30 cellular contexts compared by ENCODE assay signal in the genomic region with DNA sequence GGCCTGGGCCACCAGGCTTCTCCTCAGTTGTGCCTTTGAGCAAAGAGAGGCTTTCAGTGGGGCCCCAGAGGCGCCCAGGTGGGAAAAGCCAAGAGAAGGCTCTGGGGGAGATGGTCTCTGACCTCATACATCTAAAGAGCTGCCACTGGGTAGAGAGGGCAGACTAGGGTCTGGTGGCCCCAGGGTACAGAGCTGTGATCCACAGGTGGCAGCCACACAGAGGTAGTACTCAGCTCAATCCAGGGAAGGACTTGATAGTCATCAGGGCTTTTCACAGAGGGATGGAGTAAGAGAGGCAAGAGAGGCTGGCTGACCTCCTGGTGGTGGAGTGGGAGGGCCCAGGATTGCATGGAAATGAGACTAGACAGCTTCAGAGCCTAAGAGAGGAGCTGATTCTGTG.
"Had no signal": no experiment of that assay in that cellular context is flagged by ENCODE, and none has a peak within 500 bp of the region (broad histone marks: within the 10 kb centered on the region; RNA-seq: fewer than 3 reads in every experiment).

No MANE protein-coding gene starts in this region.

- H3K36me3 ChIP-seq: breast epithelium, colonic mucosa, gastrocnemius medialis, heart right ventricle had no signal

- H3K4me3 Mint-ChIP-seq: activated CD4-positive, alpha-beta memory T cell treated with anti-CD3 and anti-CD28 coated beads, Interleukin-2, amount 10 ng/mL, durations not matched to agents 7 days and 5 days; activated CD4-positive, alpha-beta T cell treated with anti-CD3 and anti-CD28 coated beads, Interleukin-2, amount 10 ng/mL, durations not matched to agents 7 days and 5 days; activated naive CD8-positive, alpha-beta T cell; activated T-cell treated with anti-CD3 and anti-CD28 coated beads, Interleukin-2, amount 50 U/mL, for 24 hours; activated T-cell treated with anti-CD3 and anti-CD28 coated beads, Interleukin-2, amount 50 U/mL, for 72 hours; brain; central memory CD8-positive, alpha-beta T cell; WTC11 had no signal

- H3K4me1 ChIP-seq: breast epithelium, colonic mucosa, foreskin keratinocyte, gastrocnemius medialis had no signal

- H3K27ac Mint-ChIP-seq: activated CD4-positive, alpha-beta memory T cell treated with anti-CD3 and anti-CD28 coated beads, Interleukin-2, amount 10 ng/mL, durations not matched to agents 7 days and 5 days; activated CD4-positive, alpha-beta T cell treated with anti-CD3 and anti-CD28 coated beads, Interleukin-2, amount 10 ng/mL, durations not matched to agents 7 days and 5 days; activated naive CD8-positive, alpha-beta T cell; activated T-cell treated with anti-CD3 and anti-CD28 coated beads, Interleukin-2, amount 50 U/mL, for 24 hours; activated T-cell treated with anti-CD3 and anti-CD28 coated beads, Interleukin-2, amount 50 U/mL, for 72 hours; WTC11 had no signal

- H3K36me3 Mint-ChIP-seq: activated naive CD8-positive, alpha-beta T cell; brain; WTC11 had no signal

- H3K9me3 ChIP-seq: breast epithelium, colonic mucosa, gastrocnemius medialis, heart right ventricle had no signal

- H3K27ac ChIP-seq: breast epithelium, colonic mucosa, foreskin keratinocyte, gastrocnemius medialis, heart right ventricle, hepatocyte, VCaP had no signal

- H3K27me3 ChIP-seq: colonic mucosa, foreskin keratinocyte, hepatocyte had no signal

- ATAC-seq: activated T-cell treated with anti-CD3 and anti-CD28 coated beads, Interleukin-2, amount 50 U/mL, for 72 hours; esophagus mucosa; foreskin keratinocyte; gastrocnemius medialis; heart right ventricle; WTC11 had no signal

- H3K4me3 ChIP-seq: breast epithelium, colonic mucosa, gastrocnemius medialis, heart right ventricle, hepatocyte had no signal

- H3K4me2 ChIP-seq: hepatocyte had no signal

- H3K4me1 Mint-ChIP-seq: activated CD4-positive, alpha-beta memory T cell treated with anti-CD3 and anti-CD28 coated beads, Interleukin-2, amount 10 ng/mL, durations not matched to agents 7 days and 5 days; activated CD4-positive, alpha-beta T cell treated with anti-CD3 and anti-CD28 coated beads, Interleukin-2, amount 10 ng/mL, durations not matched to agents 7 days and 5 days; central memory CD8-positive, alpha-beta T cell had no signal

- H3K9me3 Mint-ChIP-seq: activated CD4-positive, alpha-beta memory T cell treated with anti-CD3 and anti-CD28 coated beads, Interleukin-2, amount 10 ng/mL, durations not matched to agents 7 days and 5 days; activated CD4-positive, alpha-beta T cell treated with anti-CD3 and anti-CD28 coated beads, Interleukin-2, amount 10 ng/mL, durations not matched to agents 7 days and 5 days; activated T-cell treated with anti-CD3 and anti-CD28 coated beads, Interleukin-2, amount 50 U/mL, for 24 hours; activated T-cell treated with anti-CD3 and anti-CD28 coated beads, Interleukin-2, amount 50 U/mL, for 72 hours; central memory CD8-positive, alpha-beta T cell; WTC11 had no signal

- H3K79me2 ChIP-seq: hepatocyte had no signal

- H3K27me3 Mint-ChIP-seq: activated CD4-positive, alpha-beta memory T cell treated with anti-CD3 and anti-CD28 coated beads, Interleukin-2, amount 10 ng/mL, durations not matched to agents 7 days and 5 days; activated CD4-positive, alpha-beta T cell treated with anti-CD3 and anti-CD28 coated beads, Interleukin-2, amount 10 ng/mL, durations not matched to agents 7 days and 5 days; activated naive CD8-positive, alpha-beta T cell; central memory CD8-positive, alpha-beta T cell had no signal

- DNase-seq: activated CD4-positive, alpha-beta memory T cell treated with anti-CD3 and anti-CD28 coated beads, Interleukin-2, amount 10 ng/mL, durations not matched to agents 7 days and 5 days; activated CD4-positive, alpha-beta T cell treated with anti-CD3 and anti-CD28 coated beads for 1 hour; activated CD4-positive, alpha-beta T cell treated with anti-CD3 and anti-CD28 coated beads for 4 hours; activated CD4-positive, alpha-beta T cell treated with anti-CD3 and anti-CD28 coated beads, Interleukin-2, amount 10 ng/mL, durations not matched to agents 7 days and 5 days; activated CD4-positive, alpha-beta T cell treated with anti-CD3 and anti-CD28 coated beads, Interleukin-2, amount 50 U/mL, for 4 hours; activated CD8-positive, alpha-beta memory T cell treated with anti-CD3 and anti-CD28 coated beads, Interleukin-2, amount 50 U/mL, for 48 hours; activated effector memory CD4-positive, alpha-beta T cell treated with Interleukin-2 at 50 U/mL for 16 hours; activated gamma-delta T cell treated with Interleukin-2 at 50 U/mL for 16 hours; activated naive CD4-positive, alpha-beta T cell treated with anti-CD3 and anti-CD28 coated beads, Interleukin-2, amount 50 U/mL, for 16 hours; activated naive CD4-positive, alpha-beta T cell treated with Interleukin-2 at 50 U/mL for 16 hours; activated T-cell treated with anti-CD3 and anti-CD28 coated beads for 4 hours; activated T-cell treated with anti-CD3 and anti-CD28 coated beads, Interleukin-2, amount 50 U/mL, for 24 hours; activated T-cell treated with anti-CD3 and anti-CD28 coated beads, Interleukin-2, amount 50 U/mL, for 72 hours; amygdala; aorta; colonic mucosa; effector CD8-positive, alpha-beta T cell; foreskin keratinocyte; gastrocnemius medialis; glutamatergic neuron; heart right ventricle; T-helper 2 cell had no signal
